ENCODE assay signal across 25 cellular contexts in genomic region chr1:34846265-34846664, GRCh38. TPM values are rescaled to one million over a fixed set of nuclear protein-coding genes. Genes with fewer than 3 reads are reported as not detected.
"Had no signal": no experiment of that assay in that cellular context is flagged by ENCODE, and none has a peak within 500 bp of the region (broad histone marks: within the 10 kb centered on the region; RNA-seq: fewer than 3 reads in every experiment).

No MANE protein-coding gene starts in this region.

- DNase-seq: activated CD4-positive, alpha-beta T cell treated with anti-CD3 and anti-CD28 coated beads for 36 hours; activated CD4-positive, alpha-beta T cell treated with anti-CD3 and anti-CD28 coated beads, Interleukin-2, amount 50 U/mL, for 4 hours; activated CD4-positive, CD25-positive, alpha-beta regulatory T cell; activated naive CD4-positive, alpha-beta T cell treated with anti-CD3 and anti-CD28 coated beads for 36 hours; activated naive CD8-positive, alpha-beta T cell treated with anti-CD3 and anti-CD28 coated beads for 36 hours; activated T-cell treated with anti-CD3 and anti-CD28 coated beads for 4 hours; activated T-cell treated with anti-CD3 and anti-CD28 coated beads, Interleukin-2, amount 50 U/mL, for 72 hours; foreskin fibroblast; mammary epithelial cell; naive B cell; nephron progenitor cell; ovary; stimulated activated CD4-positive, alpha-beta T cell treated with anti-CD3 and anti-CD28 coated beads, Interleukin-2, amount 100 ng/mL, for 48 hours; stimulated activated naive CD8-positive, alpha-beta T cell treated with anti-CD3 and anti-CD28 coated beads, Interleukin-15, Interleukin-2, amounts not matched to agents 100 U/mL and 50 U/mL, for 24 hours; T-helper 2 cell; testis; transverse colon had no signal

- H3K4me3 Mint-ChIP-seq: activated CD4-positive, alpha-beta T cell treated with anti-CD3 and anti-CD28 coated beads for 36 hours; activated naive CD4-positive, alpha-beta T cell treated with anti-CD3 and anti-CD28 coated beads for 36 hours; activated naive CD8-positive, alpha-beta T cell treated with anti-CD3 and anti-CD28 coated beads for 36 hours; activated T-cell treated with anti-CD3 and anti-CD28 coated beads, Interleukin-2, amount 50 U/mL, for 72 hours; brain; mesothelial cell of epicardium; naive B cell; nephron progenitor cell had no signal

- H3K36me3 ChIP-seq: cardiac muscle cell, ovary, transverse colon had no signal

- H3K9me3 Mint-ChIP-seq: activated naive CD4-positive, alpha-beta T cell treated with anti-CD3 and anti-CD28 coated beads for 36 hours; activated naive CD8-positive, alpha-beta T cell treated with anti-CD3 and anti-CD28 coated beads for 36 hours; activated T-cell treated with anti-CD3 and anti-CD28 coated beads, Interleukin-2, amount 50 U/mL, for 72 hours; brain; mesothelial cell of epicardium; naive B cell; nephron progenitor cell had no signal

- H3K4me3 ChIP-seq: ascending aorta, cardiac muscle cell, coronary artery, ovary, psoas muscle, testis, transverse colon had no signal

- ATAC-seq: activated CD4-positive, alpha-beta T cell treated with anti-CD3 and anti-CD28 coated beads for 36 hours; activated T-cell treated with anti-CD3 and anti-CD28 coated beads, Interleukin-2, amount 50 U/mL, for 72 hours; esophagus mucosa; psoas muscle; stimulated activated naive CD8-positive, alpha-beta T cell treated with anti-CD3 and anti-CD28 coated beads, Interleukin-15, Interleukin-2, amounts not matched to agents 100 U/mL and 50 U/mL, for 24 hours had no signal

- H3K27me3 Mint-ChIP-seq: activated CD4-positive, alpha-beta T cell treated with anti-CD3 and anti-CD28 coated beads for 36 hours; activated naive CD8-positive, alpha-beta T cell treated with anti-CD3 and anti-CD28 coated beads for 36 hours; brain; naive B cell had no signal

- H3K27ac Mint-ChIP-seq: activated CD4-positive, alpha-beta T cell treated with anti-CD3 and anti-CD28 coated beads for 36 hours; activated naive CD4-positive, alpha-beta T cell treated with anti-CD3 and anti-CD28 coated beads for 36 hours; activated naive CD8-positive, alpha-beta T cell treated with anti-CD3 and anti-CD28 coated beads for 36 hours; activated T-cell treated with anti-CD3 and anti-CD28 coated beads, Interleukin-2, amount 50 U/mL, for 72 hours; mesothelial cell of epicardium; naive B cell; nephron progenitor cell had no signal

- H3K27me3 ChIP-seq: ascending aorta, cardiac muscle cell, neutrophil, ovary, testis, transverse colon had no signal

- H3K9me3 ChIP-seq: ascending aorta, neutrophil, ovary, psoas muscle, testis, transverse colon had no signal

- H3K27ac ChIP-seq: ascending aorta, cardiac muscle cell, neutrophil, ovary, psoas muscle, testis, transverse colon had no signal

RNA-seq across cellular contexts. Expression of gene GJA4, which starts 53.5 kb away (rescaled TPM):
- total RNA-seq: activated CD4-positive, alpha-beta T cell treated with anti-CD3 and anti-CD28 coated beads for 36 hours; activated naive CD8-positive, alpha-beta T cell treated with anti-CD3 and anti-CD28 coated beads for 36 hours; mammary epithelial cell; mesothelial cell of epicardium had no signal
- polyA plus RNA-seq: cardiac muscle cell had no signal
